10 cellular contexts compared by ENCODE assay signal in the genomic region with DNA sequence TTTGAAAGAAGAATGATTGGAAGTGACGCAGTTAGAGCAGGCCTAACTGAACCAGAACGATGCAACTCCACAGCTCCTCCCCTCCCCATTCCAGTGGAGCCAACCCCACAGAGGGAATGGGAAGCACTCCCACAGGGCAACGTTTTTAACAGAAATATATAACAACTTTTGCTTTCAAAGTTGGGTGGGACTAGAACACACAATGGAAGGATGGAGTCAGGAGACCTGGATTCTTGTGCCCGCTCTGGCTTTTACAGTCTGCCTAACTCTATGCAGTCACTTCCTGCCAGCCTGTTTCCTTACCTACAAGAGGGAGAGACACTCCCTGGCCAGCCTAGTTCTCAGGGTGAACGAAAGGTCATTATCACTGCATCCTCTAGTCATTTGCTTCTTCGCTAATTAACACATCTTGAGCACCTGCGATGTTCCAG.
DNase-seq lines count a peak whose midpoint lies in the region; ATAC-seq and TF ChIP-seq lines count a peak whose summit lies in the region.
"Had no signal": no experiment of that assay in that cellular context is flagged by ENCODE, and none has a peak within 500 bp of the region (broad histone marks: within the 10 kb centered on the region; RNA-seq: fewer than 3 reads in every experiment).

No MANE protein-coding gene starts in this region.

- DNase-seq in Calu3 = peak; percentile 46
- DNase-seq in adrenal gland = no peak
- DNase-seq in hepatocyte (ENCODE audit: low spot score) = no peak
- DNase-seq in HuH-7 (ENCODE audit: low spot score) = no peak
- no peak for DNase-seq in A673 (ENCODE audit: low spot score)
- DNase-seq in midbrain (lab: John Stamatoyannopoulos, UW) = no peak
- DNase-seq: activated T-cell treated with anti-CD3 and anti-CD28 coated beads, Interleukin-2, amount 50 U/mL, for 24 hours; GF-D8 had no signal

- H3K27ac ChIP-seq in adrenal gland (peak overlapping the region; percentile 14 to 88 (median 86)), hepatocyte (peak overlapping the region; percentile 88), A673 (ENCODE audit: low read depth, low read length, poor library complexity, severe bottlenecking) (no peak overlapping the region)

- no peaks in the 10 kb centered on the region for H3K36me3 ChIP-seq in adrenal gland (replicated peaks in 1 of 2)
- no peaks in the 10 kb centered on the region for H3K36me3 ChIP-seq in hepatocyte (replicated peaks; ENCODE audit: insufficient read depth, low read depth)
- H3K36me3 ChIP-seq in skeletal muscle satellite cell (ENCODE audit: insufficient read depth, low read length) = no peaks in the 10 kb centered on the region
- no peaks in the 10 kb centered on the region for H3K36me3 ChIP-seq in A673 (ENCODE audit: insufficient read depth, low read length, poor library complexity, severe bottlenecking)

- H2AFZ ChIP-seq in hepatocyte = no peak overlapping the region

- peaks cover 92% of the 10 kb centered on the region for H3K4me1 Mint-ChIP-seq in Calu3 (ENCODE audit: low read depth, unreplicated experiment)

- TF ChIP-seq CTCF in Calu3 (IDR thresholded peaks at IDR 0.05; ENCODE audit: unreplicated experiment) = no peak
- TF ChIP-seq CTCF in adrenal gland (IDR thresholded peaks at IDR 0.05) = no peak
- no peak for TF ChIP-seq CTCF in hepatocyte (IDR thresholded peaks at IDR 0.05; ENCODE audit: poor library complexity)
- no peak for TF ChIP-seq CTCF in A673 (conservative IDR thresholded peaks at IDR 0.05; ENCODE audit: low read depth, low read length)

- H3K9me3 Mint-ChIP-seq in Calu3 (ENCODE audit: low read depth, unreplicated experiment) = no peaks in the 10 kb centered on the region
- H3K9me3 Mint-ChIP-seq: activated T-cell treated with anti-CD3 and anti-CD28 coated beads, Interleukin-2, amount 50 U/mL, for 24 hours had no signal

- CTCF ChIA-PET in Calu3 (lab: Charles Lee) (interaction anchor here (1.4 kb wide), 1 partner anchor 25 kb away, joined by 4 read pairs; no protein-coding TSS in a partner anchor), A673 (lab: Charles Lee) (interaction anchor here (0.6 kb wide), 1 partner anchor 76 kb away, joined by 3 read pairs; a partner anchor contains a TSS)

- peak overlapping the region; percentile 41 for H3K4me3 Mint-ChIP-seq in Calu3 (ENCODE audit: low read depth, unreplicated experiment)
- H3K4me3 Mint-ChIP-seq: activated T-cell treated with anti-CD3 and anti-CD28 coated beads, Interleukin-2, amount 50 U/mL, for 24 hours had no signal

- no peak overlapping the region for H3K4me3 ChIP-seq in adrenal gland
- H3K4me3 ChIP-seq in hepatocyte = no peak overlapping the region
- H3K4me3 ChIP-seq in skeletal muscle satellite cell (ENCODE audit: low read length) = no peak overlapping the region
- no peak overlapping the region for H3K4me3 ChIP-seq in A673 (ENCODE audit: low read depth, low read length, poor library complexity, severe bottlenecking)

- POLR2A ChIA-PET in A673 (lab: Charles Lee; ENCODE audit: low non-redundant PET) = no interaction called here

- peak overlapping the region; percentile 48 for H3K9ac ChIP-seq in skeletal muscle satellite cell (ENCODE audit: low read depth, low read length)

- no peak for TF ChIP-seq POLR2A in adrenal gland (IDR thresholded peaks at IDR 0.05)

- H3K27ac Mint-ChIP-seq in Calu3 (ENCODE audit: unreplicated experiment) = peak overlapping the region; percentile 99

- H3K9me2 ChIP-seq in hepatocyte (replicated peaks; ENCODE audit: insufficient read depth) = no peaks in the 10 kb centered on the region

- intact Hi-C loops in Calu3 (cut with micrococcal nuclease; ENCODE audit: unreplicated experiment) = no loop called here
- intact Hi-C loops in adrenal gland (cut with DNase I) = no loop called here
- intact Hi-C loops in A673 (cut with micrococcal nuclease; ENCODE audit: unreplicated experiment) = no loop called here

- 51 to 59% (median 54%) methylated on average over 7 of the region's 7 CpGs for WGBS in adrenal gland, 4 donors
- WGBS in hepatocyte (ENCODE audit: low lambda C conversion rate, missing lambda C conversion rate) = 52% methylated on average over 7 of the region's 7 CpGs

- no peak for ATAC-seq in HG03378 (IDR thresholded peaks at IDR 0.05; ENCODE audit: unreplicated experiment)

- H3K4me2 ChIP-seq in hepatocyte (peak overlapping the region; percentile 54), skeletal muscle satellite cell (ENCODE audit: low read length) (peak overlapping the region; percentile 67)

- H3K4me1 ChIP-seq in adrenal gland (replicated peaks in 1 of 2) = peaks cover 52 to 79% of the 10 kb centered on the region in 2 donors
- peaks cover 42% of the 10 kb centered on the region for H3K4me1 ChIP-seq in hepatocyte (ENCODE audit: insufficient read depth)
- peaks cover 59% of the 10 kb centered on the region for H3K4me1 ChIP-seq in skeletal muscle satellite cell (ENCODE audit: control insufficient read depth, insufficient read depth, low read length)
- peaks cover 19% of the 10 kb centered on the region for H3K4me1 ChIP-seq in A673 (ENCODE audit: insufficient read depth, low read length, poor library complexity, severe bottlenecking)

- BruUV-seq in Calu3 (replicated peaks; lab: Mats Ljungman, UMichigan) = no TSS peak
- no TSS peak for BruUV-seq in A673 (replicated peaks; lab: Mats Ljungman, UMichigan)

- peaks cover 92% of the 10 kb centered on the region for H3K36me3 Mint-ChIP-seq in Calu3 (ENCODE audit: insufficient read depth, unreplicated experiment)

- peaks cover 92% of the 10 kb centered on the region for H3K79me2 ChIP-seq in hepatocyte

- peaks cover 17% of the 10 kb centered on the region for H4K20me1 ChIP-seq in hepatocyte (ENCODE audit: insufficient read depth, poor library complexity, severe bottlenecking)

- H3K27me3 ChIP-seq in adrenal gland (no peaks in the 10 kb centered on the region), hepatocyte (no peaks in the 10 kb centered on the region), skeletal muscle satellite cell (ENCODE audit: control insufficient read depth, insufficient read depth, low read length) (no peaks in the 10 kb centered on the region), A673 (replicated peaks; ENCODE audit: insufficient read depth, low read depth, low read length, poor library complexity) (no peaks in the 10 kb centered on the region)

- H3K9me3 ChIP-seq in adrenal gland (replicated peaks in 1 of 3) (no peaks in the 10 kb centered on the region), hepatocyte (ENCODE audit: low read depth) (no peaks in the 10 kb centered on the region), skeletal muscle satellite cell (replicated peaks; ENCODE audit: low read length) (no peaks in the 10 kb centered on the region), A673 (ENCODE audit: low read depth, low read length, poor library complexity, severe bottlenecking) (no peaks in the 10 kb centered on the region)

- no peaks in the 10 kb centered on the region for H3K27me3 Mint-ChIP-seq in Calu3 (ENCODE audit: unreplicated experiment)
- H3K27me3 Mint-ChIP-seq: activated T-cell treated with anti-CD3 and anti-CD28 coated beads, Interleukin-2, amount 50 U/mL, for 24 hours had no signal
